In the genomic region with DNA sequence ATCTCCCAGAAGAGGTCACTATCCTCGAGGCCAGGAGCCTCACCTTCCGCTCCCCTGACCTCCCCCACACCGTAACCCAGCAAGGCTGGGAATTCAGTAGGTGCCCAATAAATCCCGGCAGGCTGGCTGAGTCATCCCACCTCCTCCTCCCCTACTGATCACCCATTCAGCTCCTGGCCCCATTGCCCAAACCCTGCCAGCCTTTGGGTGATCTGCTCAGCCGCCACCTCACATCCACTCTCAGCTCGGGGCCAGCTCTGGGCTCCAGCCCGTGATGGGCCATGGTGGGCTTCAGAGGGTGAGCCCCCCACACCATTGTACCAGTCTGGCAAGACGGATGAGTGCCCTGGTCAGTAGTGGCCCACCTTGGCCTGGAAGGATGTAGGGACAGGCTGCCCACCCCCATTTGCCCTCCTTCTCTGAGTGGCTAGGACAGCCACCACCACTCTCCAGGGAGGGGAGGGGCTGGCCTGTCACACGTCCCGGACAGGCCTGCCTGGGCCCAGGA, we compare ENCODE assay signal across 25 cellular contexts. TPM values are rescaled to one million over a fixed set of nuclear protein-coding genes. Genes with fewer than 3 reads are reported as not detected.
"Had no signal": no experiment of that assay in that cellular context is flagged by ENCODE, and none has a peak within 500 bp of the region (broad histone marks: within the 10 kb centered on the region; RNA-seq: fewer than 3 reads in every experiment).

No MANE protein-coding gene starts in this region.

- H3K27ac ChIP-seq: SJCRH30, VCaP had no signal

- H3K9me3 Mint-ChIP-seq: activated CD8-positive, alpha-beta T cell treated with anti-CD3 and anti-CD28 coated beads for 36 hours; activated naive CD4-positive, alpha-beta T cell treated with anti-CD3 and anti-CD28 coated beads, Interleukin-2, amount 50 U/mL, for 72 hours; activated naive CD8-positive, alpha-beta T cell treated with anti-CD3 and anti-CD28 coated beads, Interleukin-2, amount 50 U/mL, for 24 hours; activated T-helper 1 cell treated with anti-CD3 and anti-CD28 coated beads, Interleukin-12 subunit alpha, Interleukin-12 subunit beta, Interleukin-2, Interleukin-4 antibody, amounts not matched to agents 30 ng/mL and 10 ng/mL and 1 ng/mL, durations not matched to agents 14 hours and 24 hours and 36 hours had no signal

- ATAC-seq: activated CD4-positive, CD25-positive, alpha-beta regulatory T cell treated with anti-CD3 and anti-CD28 coated beads, Interleukin-2, amount 50 U/mL, for 24 hours; activated CD8-positive, alpha-beta T cell treated with anti-CD3 and anti-CD28 coated beads for 36 hours; activated naive CD4-positive, alpha-beta T cell treated with anti-CD3 and anti-CD28 coated beads, Interleukin-2, amount 50 U/mL, for 72 hours; activated naive CD8-positive, alpha-beta T cell treated with anti-CD3 and anti-CD28 coated beads, Interleukin-2, amount 50 U/mL, for 24 hours; K562; PC-3 had no signal

- H3K9ac ChIP-seq: SK-N-SH had no signal

- H3K4me2 ChIP-seq: SK-N-SH had no signal

- H3K27me3 ChIP-seq: SJCRH30 had no signal

- H3K9me3 ChIP-seq: SK-N-SH had no signal

- H3K4me1 Mint-ChIP-seq: activated naive CD8-positive, alpha-beta T cell treated with anti-CD3 and anti-CD28 coated beads, Interleukin-2, amount 50 U/mL, for 24 hours; brain had no signal

- H3K4me1 ChIP-seq: SJCRH30 had no signal

- H3K36me3 Mint-ChIP-seq: activated naive CD4-positive, alpha-beta T cell treated with anti-CD3 and anti-CD28 coated beads, Interleukin-2, amount 50 U/mL, for 72 hours; brain had no signal

- DNase-seq: activated CD4-positive, alpha-beta T cell treated with anti-CD3 and anti-CD28 coated beads for 4 hours; activated CD8-positive, alpha-beta T cell treated with anti-CD3 and anti-CD28 coated beads for 36 hours; activated effector memory CD4-positive, alpha-beta T cell treated with Interleukin-2 at 50 U/mL for 16 hours; activated naive CD4-positive, alpha-beta T cell; activated naive CD8-positive, alpha-beta T cell treated with anti-CD3 and anti-CD28 coated beads, Interleukin-2, amount 50 U/mL, for 24 hours; activated T-cell treated with anti-CD3 and anti-CD28 coated beads, Interleukin-2, amount 50 U/mL, for 24 hours; amniotic stem cell; Karpas-422; MM.1S; NCI-H1105 treated with DMSO at 0.1 percent for 48 hours; NCI-H1436 treated with DMSO at 0.1 percent for 48 hours; NCI-H187; NCI-H2081 treated with DMSO at 0.1 percent for 48 hours; NCI-H446; PC-3; SJCRH30; SK-N-SH had no signal

- H3K4me3 Mint-ChIP-seq: activated CD8-positive, alpha-beta T cell treated with anti-CD3 and anti-CD28 coated beads for 36 hours; activated naive CD8-positive, alpha-beta T cell treated with anti-CD3 and anti-CD28 coated beads, Interleukin-2, amount 50 U/mL, for 24 hours; activated T-cell treated with anti-CD3 and anti-CD28 coated beads, Interleukin-2, amount 50 U/mL, for 24 hours; activated T-helper 1 cell treated with anti-CD3 and anti-CD28 coated beads, Interleukin-12 subunit alpha, Interleukin-12 subunit beta, Interleukin-2, Interleukin-4 antibody, amounts not matched to agents 30 ng/mL and 10 ng/mL and 1 ng/mL, durations not matched to agents 14 hours and 24 hours and 36 hours; brain had no signal

- H3K27me3 Mint-ChIP-seq: activated CD8-positive, alpha-beta T cell treated with anti-CD3 and anti-CD28 coated beads for 36 hours; activated naive CD8-positive, alpha-beta T cell treated with anti-CD3 and anti-CD28 coated beads, Interleukin-2, amount 50 U/mL, for 24 hours; activated T-cell treated with anti-CD3 and anti-CD28 coated beads, Interleukin-2, amount 50 U/mL, for 24 hours had no signal

- H3K27ac Mint-ChIP-seq: activated CD8-positive, alpha-beta T cell treated with anti-CD3 and anti-CD28 coated beads for 36 hours; activated naive CD4-positive, alpha-beta T cell treated with anti-CD3 and anti-CD28 coated beads, Interleukin-2, amount 50 U/mL, for 72 hours; activated naive CD8-positive, alpha-beta T cell treated with anti-CD3 and anti-CD28 coated beads, Interleukin-2, amount 50 U/mL, for 24 hours; activated T-cell treated with anti-CD3 and anti-CD28 coated beads, Interleukin-2, amount 50 U/mL, for 24 hours; activated T-helper 1 cell treated with anti-CD3 and anti-CD28 coated beads, Interleukin-12 subunit alpha, Interleukin-12 subunit beta, Interleukin-2, Interleukin-4 antibody, amounts not matched to agents 30 ng/mL and 10 ng/mL and 1 ng/mL, durations not matched to agents 14 hours and 24 hours and 36 hours; brain had no signal

- H3K4me3 ChIP-seq: K562, SJCRH30 had no signal

- H3K36me3 ChIP-seq: SJCRH30 had no signal

RNA-seq across cellular contexts. Expression of gene TRPM5, which starts 8.2 kb away (rescaled TPM):
- total RNA-seq: activated CD8-positive, alpha-beta T cell treated with anti-CD3 and anti-CD28 coated beads for 36 hours; activated naive CD4-positive, alpha-beta T cell treated with anti-CD3 and anti-CD28 coated beads, Interleukin-2, amount 50 U/mL, for 72 hours; activated T-helper 1 cell treated with anti-CD3 and anti-CD28 coated beads, Interleukin-12 subunit alpha, Interleukin-12 subunit beta, Interleukin-2, Interleukin-4 antibody, amounts not matched to agents 30 ng/mL and 10 ng/mL and 1 ng/mL, durations not matched to agents 14 hours and 24 hours and 36 hours; astrocyte; K562; PC-3; SJCRH30; T-helper 2 cell treated with Interferon-gamma antibody and Interleukin-4, amounts not matched to agents 100 ng/mL and 5 ng/mL, for 36 hours had no signal
- polyA plus RNA-seq: K562, SK-N-SH had no signal

RNA-seq across cellular contexts. Expression of gene KCNQ1, which starts 8.7 kb away (rescaled TPM):
- total RNA-seq: astrocyte, SJCRH30 had no signal
- polyA plus RNA-seq: K562 had no signal
